ENCODE assay signal across 9 cellular contexts in the genomic region with DNA sequence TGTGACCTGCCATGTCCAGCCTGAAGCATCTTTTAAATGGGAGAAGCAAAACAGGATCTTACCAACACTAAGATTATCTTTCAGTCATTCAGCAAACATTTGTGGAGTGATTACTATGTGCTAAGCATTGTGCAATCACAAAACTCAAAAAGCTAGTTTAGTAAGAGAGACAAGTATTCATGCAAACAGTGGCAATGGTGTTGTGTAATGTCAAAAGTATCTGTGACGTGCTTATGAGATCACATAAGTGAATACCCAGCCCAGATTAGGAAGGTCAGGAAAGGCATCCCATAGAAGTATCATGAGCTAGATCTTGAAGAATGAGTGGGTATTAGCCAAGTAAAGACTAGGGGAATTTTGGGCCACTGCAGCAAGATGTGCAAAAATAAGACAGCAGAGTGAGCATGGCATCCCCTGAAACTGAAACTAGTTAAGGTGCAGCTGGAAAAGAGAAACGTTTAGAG. TPM values are rescaled to one million over a fixed set of nuclear protein-coding genes. Genes with fewer than 3 reads are reported as not detected.
DNase-seq lines count a peak whose midpoint lies in the region; ATAC-seq, FAIRE-seq and TF ChIP-seq lines count a peak whose summit lies in the region.
"Had no signal": no experiment of that assay in that cellular context is flagged by ENCODE, and none has a peak within 500 bp of the region (broad histone marks: within the 10 kb centered on the region; RNA-seq: fewer than 3 reads in every experiment).

No MANE protein-coding gene starts in this region.

- no peaks in the 10 kb centered on the region for H3K9me3 ChIP-seq in A549

- POLR2A ChIA-PET in A549 (lab: Yijun Ruan, JAX) (interaction anchor here (1.0 kb wide), 1 partner anchor 31 kb away, joined by 4 read pairs; no protein-coding TSS in a partner anchor), GM10248 (lab: Yijun Ruan, JAX) (no interaction called here)

- H3K27ac ChIP-seq in A549 = no peak overlapping the region

- 29% methylated on average over 2 of the region's 2 CpGs for WGBS in A549 (ENCODE audit: missing lambda C conversion rate)

- TF ChIP-seq EP300 in A549 (IDR thresholded peaks at IDR 0.05) = peak in 1 of 2 experiments; percentile 45; a peak in 1 of 5 replicates

- DNase-seq in A549 (ENCODE audit: low read depth in 1 of 2, low spot score in 1 of 2) (peak in 1 of 2 experiments; percentile 58), cardiac fibroblast (ENCODE audit: low read depth in 2 of 2) (peak; percentile 68 to 94), activated gamma-delta T cell (lab: John Stamatoyannopoulos, UW) (no peak), GM10248 (ENCODE audit: extremely low spot score) (no peak), Kasumi-1 (lab: John Stamatoyannopoulos, UW) (no peak), NCI-H2227 (lab: John Stamatoyannopoulos, UW; ENCODE audit: unreplicated experiment) (no peak)
- DNase-seq: NCI-H1048 had no signal

- TF ChIP-seq POLR2A in A549 (IDR thresholded peaks at IDR 0.05; ENCODE audit: low read length) = no peak

- CTCF ChIA-PET in A549 (lab: Yijun Ruan, JAX) (interaction anchor here (0.7 kb wide), 1 partner anchor 21 kb away, joined by 3 read pairs; no protein-coding TSS in a partner anchor), GM10248 (lab: Yijun Ruan, JAX) (interaction anchor here (0.8 to 2.3 kb wide), 4 partner anchors 12 to 136 kb away, joined by 3 to 8 read pairs (median 4); no protein-coding TSS in a partner anchor)

- TF ChIP-seq CTCF in A549 (IDR thresholded peaks at IDR 0.05) = no peak
- no peak for TF ChIP-seq CTCF in cardiac fibroblast (IDR thresholded peaks at IDR 0.05; ENCODE audit: low read depth, low read length)
- no peak for TF ChIP-seq CTCF in GM10248 (IDR thresholded peaks at IDR 0.05; ENCODE audit: control extremely low read depth, extremely low read depth, low read depth, missing control alignments)

- 0 out of 3 replicates have a peak, but pooled peaks cover 3% of the 10 kb centered on the region for H3K4me1 ChIP-seq in A549

- H3K4me2 ChIP-seq in A549 = no peak overlapping the region

- TF ChIP-seq RAD21 in A549 (conservative IDR thresholded peaks at IDR 0.05 in 1 of 2, IDR thresholded peaks at IDR 0.05 in 1 of 2) = no peak

- H3K4me3 ChIP-seq in A549 = no peak overlapping the region
- H3K4me3 ChIP-seq in cardiac fibroblast (replicated peaks in 1 of 2; ENCODE audit: low read depth in 2 of 2, low read length in 2 of 2) = no peak overlapping the region

- FAIRE-seq in A549 (lab: Jason Lieb, UNC) = no peak

- ATAC-seq in A549 (peak; percentile 69 to 82), GM19324 (IDR thresholded peaks at IDR 0.05; ENCODE audit: low FRiP score, unreplicated experiment) (peak; percentile 28), HG03520 (IDR thresholded peaks at IDR 0.05; ENCODE audit: unreplicated experiment) (peak; percentile 27)

TF ChIP-seq in A549, 52 proteins besides CTCF, POLR2A, EP300 and RAD21:
- TF ChIP-seq HOXB13 (CRISPR knock-in tag; IDR thresholded peaks at IDR 0.05; ENCODE audit: low read depth) (no peak), HOXA7 (CRISPR knock-in tag; IDR thresholded peaks at IDR 0.05) (no peak), CEBPB (IDR thresholded peaks at IDR 0.05) (peak; percentile 73 to 85), MYC (IDR thresholded peaks at IDR 0.05; ENCODE audit: borderline replicate concordance, low read length) (no peak), PHF8 (IDR thresholded peaks at IDR 0.05; ENCODE audit: borderline replicate concordance, low read depth) (no peak), MAZ (IDR thresholded peaks at IDR 0.05; ENCODE audit: borderline replicate concordance, low read depth, low read length) (no peak), RARB (CRISPR knock-in tag; IDR thresholded peaks at IDR 0.05) (no peak), KDM1A (IDR thresholded peaks at IDR 0.05; ENCODE audit: low read depth) (no peak), FOSL2 (IDR thresholded peaks at IDR 0.05) (no peak), FOSL2 (CRISPR knock-in tag; IDR thresholded peaks at IDR 0.05) (peak; percentile 57), JUNB (IDR thresholded peaks at IDR 0.05) (no peak), BCL3 (IDR thresholded peaks at IDR 0.05) (no peak), POLR2AphosphoS2 (conservative IDR thresholded peaks at IDR 0.05; ENCODE audit: low read length) (no peak), CHD2 (IDR thresholded peaks at IDR 0.05; ENCODE audit: low read length, partially characterized antibody) (no peak)

RNA-seq across cellular contexts. Expression of gene SEC62, which starts 32.1 kb away (rescaled TPM):
- polyA plus RNA-seq in A549 (2011; rRNA removed) (84.5 and 88.1 TPM in 2 replicates), A549 (2017; fragmentation: RNase III; extraction: RNeasy Plus Mini Kit Qiagen cat#74134 plus additional on column Dnase treatment) (105 to 111 TPM (median 107 TPM) in 3 replicates)
- 16.9 and 22.0 TPM in 2 replicates for polyA plus RNA-seq in A549 (2012; cell fraction: cytosol; rRNA removed)
- 6.4 and 8.1 TPM in 2 replicates for polyA plus RNA-seq in A549 (2012; cell fraction: nucleus; rRNA removed)
- 70.5 and 83.8 TPM in 2 replicates for polyA minus RNA-seq in A549 (2011; rRNA and poly(A)+ RNA removed)

RNA-seq across cellular contexts. Expression of gene GPR160, which starts 39.1 kb away (rescaled TPM):
- polyA plus RNA-seq in A549 (2011; rRNA removed) (4.5 and 6.3 TPM in 2 replicates), A549 (2017; fragmentation: RNase III; extraction: RNeasy Plus Mini Kit Qiagen cat#74134 plus additional on column Dnase treatment) (2.0 TPM in 3 replicates)
- polyA plus RNA-seq in A549 (2012; cell fraction: cytosol; rRNA removed) = 1.1 and 1.6 TPM in 2 replicates
- polyA plus RNA-seq in A549 (2012; cell fraction: nucleus; rRNA removed) = 0.48 and 0.49 TPM in 2 replicates
- 0.54 and 0.79 TPM in 2 replicates for polyA minus RNA-seq in A549 (2011; rRNA and poly(A)+ RNA removed)

Comparison
In these comparisons a context has a peak if more than half of its experiments do, and no peak if none do; other contexts are left out.
1. DNase-seq: peak in cardiac fibroblast (2 of 2); none in activated gamma-delta T cell (single experiment), GM10248 (single experiment), Kasumi-1 (0 of 2) and NCI-H2227 (single experiment).
2. Peak in every context shown above with its lines, with median percentiles within 50 percentile points of each other: ATAC-seq.